In the genomic region with DNA sequence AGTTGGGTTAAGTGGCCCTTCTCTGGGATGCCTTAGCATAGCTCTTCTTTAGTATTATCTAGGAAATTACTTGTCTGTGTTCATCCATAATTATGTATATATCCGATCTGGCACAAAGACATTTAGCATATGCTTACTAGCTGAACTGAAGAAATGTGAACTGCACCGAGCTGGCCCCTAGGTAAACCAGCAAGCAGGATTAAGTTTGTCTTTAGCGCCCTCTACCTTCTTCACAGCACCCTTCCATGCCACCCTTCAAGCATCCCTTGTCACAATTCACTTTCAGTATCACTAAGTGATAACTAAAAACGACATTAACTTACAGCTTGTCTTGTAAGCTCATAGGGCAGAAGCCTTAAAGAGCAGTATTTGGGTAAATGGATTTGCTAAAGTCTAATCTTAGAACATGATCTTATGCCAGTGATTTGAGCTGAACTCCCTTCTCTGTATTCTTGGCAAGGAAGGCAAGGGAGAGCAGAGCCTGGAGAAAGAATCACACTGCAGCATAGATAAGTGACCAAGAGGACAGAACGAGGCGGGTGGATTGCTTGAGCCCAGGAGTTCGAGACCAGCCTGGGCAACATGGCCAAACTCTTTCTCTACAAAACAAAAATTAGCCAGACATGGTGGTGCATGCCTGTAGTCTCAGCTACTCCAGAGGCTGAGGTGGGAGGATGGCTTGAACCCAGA, we compare ENCODE assay signal across 1 cellular context.
TF ChIP-seq lines count a peak whose summit lies in the region.

No MANE protein-coding gene starts in this region.

TF ChIP-seq in endothelial cell of umbilical vein, 7 proteins besides CTCF, POLR2A, EP300 and RAD21:
- no peak for TF ChIP-seq EZH2 (IDR thresholded peaks at IDR 0.05; ENCODE audit: borderline replicate concordance, low read depth, low read length, severe bottlenecking)
- TF ChIP-seq MYC (IDR thresholded peaks at IDR 0.05; ENCODE audit: low read depth, low read length), result no peak
- TF ChIP-seq, protein P1, sequence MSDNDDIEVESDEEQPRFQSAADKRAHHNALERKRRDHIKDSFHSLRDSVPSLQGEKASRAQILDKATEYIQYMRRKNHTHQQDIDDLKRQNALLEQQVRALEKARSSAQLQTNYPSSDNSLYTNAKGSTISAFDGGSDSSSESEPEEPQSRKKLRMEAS (IDR thresholded peaks at IDR 0.05; ENCODE audit: insufficient read depth, insufficient read length), result no peak
- no peak for TF ChIP-seq GATA2 (IDR thresholded peaks at IDR 0.05; ENCODE audit: insufficient read depth, insufficient read length, low read depth, low read length)
- no peak for TF ChIP-seq POLR2AphosphoS5 (IDR thresholded peaks at IDR 0.05; ENCODE audit: insufficient read depth, low read depth, low read length)
- TF ChIP-seq JUN (IDR thresholded peaks at IDR 0.05; ENCODE audit: borderline replicate concordance, insufficient read depth, insufficient read length, low read depth), result no peak
- TF ChIP-seq FOS (IDR thresholded peaks at IDR 0.05; ENCODE audit: borderline replicate concordance, insufficient read depth, low read length), result no peak
TF ChIP-seq in endothelial cell of umbilical vein: peak in this region for 0.
